16 cellular contexts compared by ENCODE assay signal in genomic region chr18:5175378-5175777, GRCh38. TPM values are rescaled to one million over a fixed set of nuclear protein-coding genes. Genes with fewer than 3 reads are reported as not detected.
DNase-seq lines count a peak whose midpoint lies in the region; ATAC-seq and TF ChIP-seq lines count a peak whose summit lies in the region.
"Had no signal": no experiment of that assay in that cellular context is flagged by ENCODE, and none has a peak within 500 bp of the region (broad histone marks: within the 10 kb centered on the region; RNA-seq: fewer than 3 reads in every experiment).

No MANE protein-coding gene starts in this region.

- peak; percentile 80 for ATAC-seq in GM19467 (IDR thresholded peaks at IDR 0.05; ENCODE audit: unreplicated experiment)
- ATAC-seq in HG03039 (IDR thresholded peaks at IDR 0.05; ENCODE audit: unreplicated experiment) = peak; percentile 62
- ATAC-seq in HG02973 (IDR thresholded peaks at IDR 0.05; ENCODE audit: unreplicated experiment) = no peak
- ATAC-seq: naive thymus-derived CD4-positive, alpha-beta T cell; stimulated activated effector memory CD8-positive, alpha-beta T cell treated with anti-CD3 and anti-CD28 coated beads, Interleukin-12 subunit alpha, Interleukin-12 subunit beta, amount 100 ng/mL, for 72 hours had no signal

- H3K4me3 Mint-ChIP-seq in chondrocyte (ENCODE audit: unreplicated experiment) = no peak overlapping the region
- no peak overlapping the region for H3K4me3 Mint-ChIP-seq in activated CD4-positive, alpha-beta T cell treated with anti-CD3 and anti-CD28 coated beads, Interleukin-2, amount 10 ng/mL, durations not matched to agents 24 days and 14 days
- H3K4me3 Mint-ChIP-seq: naive thymus-derived CD4-positive, alpha-beta T cell; stimulated activated effector memory CD8-positive, alpha-beta T cell treated with anti-CD3 and anti-CD28 coated beads, Interleukin-12 subunit alpha, Interleukin-12 subunit beta, amount 100 ng/mL, for 72 hours had no signal

- H3K9me3 Mint-ChIP-seq in chondrocyte (ENCODE audit: low read depth) = peaks cover 10% of the 10 kb centered on the region
- peaks cover 10% of the 10 kb centered on the region for H3K9me3 Mint-ChIP-seq in activated CD4-positive, alpha-beta T cell treated with anti-CD3 and anti-CD28 coated beads, Interleukin-2, amount 10 ng/mL, durations not matched to agents 24 days and 14 days

- no peaks in the 10 kb centered on the region for H3K4me1 Mint-ChIP-seq in chondrocyte (ENCODE audit: low read depth)
- H3K4me1 Mint-ChIP-seq in activated CD4-positive, alpha-beta T cell treated with anti-CD3 and anti-CD28 coated beads, Interleukin-2, amount 10 ng/mL, durations not matched to agents 24 days and 14 days = no peaks in the 10 kb centered on the region
- H3K4me1 Mint-ChIP-seq: stimulated activated effector memory CD8-positive, alpha-beta T cell treated with anti-CD3 and anti-CD28 coated beads, Interleukin-12 subunit alpha, Interleukin-12 subunit beta, amount 100 ng/mL, for 72 hours had no signal

- peaks cover 4% of the 10 kb centered on the region for H3K27me3 Mint-ChIP-seq in chondrocyte (ENCODE audit: low read depth)
- no peaks in the 10 kb centered on the region for H3K27me3 Mint-ChIP-seq in activated CD4-positive, alpha-beta T cell treated with anti-CD3 and anti-CD28 coated beads, Interleukin-2, amount 10 ng/mL, durations not matched to agents 24 days and 14 days
- H3K27me3 Mint-ChIP-seq: naive thymus-derived CD4-positive, alpha-beta T cell had no signal

- DNase-seq in CD1c-positive myeloid dendritic cell (ENCODE audit: extremely low spot score) (peak; percentile 22), NOMO-1 treated with DMSO at 0.1 percent for 48 hours (lab: John Stamatoyannopoulos, UW; ENCODE audit: unreplicated experiment) (peak; percentile 68), NCI-H510A treated with DMSO at 0.1 percent for 48 hours (lab: John Stamatoyannopoulos, UW) (no peak), chondrocyte (ENCODE audit: low spot score) (no peak)
- no peak for DNase-seq in activated CD4-positive, alpha-beta T cell treated with anti-CD3 and anti-CD28 coated beads, Interleukin-2, amount 10 ng/mL, durations not matched to agents 24 days and 14 days
- DNase-seq: activated CD8-positive, alpha-beta memory T cell treated with anti-CD3 and anti-CD28 coated beads, Interleukin-2, amount 50 U/mL, for 48 hours; EL; naive thymus-derived CD4-positive, alpha-beta T cell; NCI-H524 treated with DMSO at 0.1 percent for 48 hours had no signal

- no peaks in the 10 kb centered on the region for H3K36me3 Mint-ChIP-seq in chondrocyte (ENCODE audit: low read depth)
- H3K36me3 Mint-ChIP-seq in activated CD4-positive, alpha-beta T cell treated with anti-CD3 and anti-CD28 coated beads, Interleukin-2, amount 10 ng/mL, durations not matched to agents 24 days and 14 days (ENCODE audit: low read depth) = no peaks in the 10 kb centered on the region
- H3K36me3 Mint-ChIP-seq: stimulated activated effector memory CD8-positive, alpha-beta T cell treated with anti-CD3 and anti-CD28 coated beads, Interleukin-12 subunit alpha, Interleukin-12 subunit beta, amount 100 ng/mL, for 72 hours had no signal

- H3K27ac Mint-ChIP-seq in chondrocyte (ENCODE audit: unreplicated experiment) = no peak overlapping the region
- no peak overlapping the region for H3K27ac Mint-ChIP-seq in activated CD4-positive, alpha-beta T cell treated with anti-CD3 and anti-CD28 coated beads, Interleukin-2, amount 10 ng/mL, durations not matched to agents 24 days and 14 days
- H3K27ac Mint-ChIP-seq: stimulated activated effector memory CD8-positive, alpha-beta T cell treated with anti-CD3 and anti-CD28 coated beads, Interleukin-12 subunit alpha, Interleukin-12 subunit beta, amount 100 ng/mL, for 72 hours had no signal

- no peak for TF ChIP-seq CTCF in chondrocyte (IDR thresholded peaks at IDR 0.05)

- intact Hi-C loops in activated CD4-positive, alpha-beta T cell treated with anti-CD3 and anti-CD28 coated beads, Interleukin-2, amount 10 ng/mL, durations not matched to agents 24 days and 14 days (cut with micrococcal nuclease) = no loop called here

RNA-seq across cellular contexts. Expression of gene AKAIN1, which starts 21.7 kb away (rescaled TPM):
- not detected in 3 replicates for total RNA-seq in chondrocyte
- not detected in 2 replicates for total RNA-seq in activated CD4-positive, alpha-beta T cell treated with anti-CD3 and anti-CD28 coated beads, Interleukin-2, amount 10 ng/mL, durations not matched to agents 24 days and 14 days
- total RNA-seq: astrocyte; endothelial cell of umbilical vein; naive thymus-derived CD4-positive, alpha-beta T cell; T-helper 2 cell treated with Interferon-gamma antibody and Interleukin-4, amounts not matched to agents 100 ng/mL and 5 ng/mL, for 36 hours had no signal

Comparison
In these comparisons a context has a peak if more than half of its experiments do, and no peak if none do; other contexts are left out.
1. DNase-seq: peak in CD1c-positive myeloid dendritic cell (single experiment) and NOMO-1 treated with DMSO at 0.1 percent for 48 hours (single experiment); none in NCI-H510A treated with DMSO at 0.1 percent for 48 hours (single experiment), chondrocyte (single experiment) and activated CD4-positive, alpha-beta T cell treated with anti-CD3 and anti-CD28 coated beads, Interleukin-2, amount 10 ng/mL, durations not matched to agents 24 days and 14 days (single experiment).